Comparison of ENCODE assay signal across 4 cellular contexts in the genomic region with DNA sequence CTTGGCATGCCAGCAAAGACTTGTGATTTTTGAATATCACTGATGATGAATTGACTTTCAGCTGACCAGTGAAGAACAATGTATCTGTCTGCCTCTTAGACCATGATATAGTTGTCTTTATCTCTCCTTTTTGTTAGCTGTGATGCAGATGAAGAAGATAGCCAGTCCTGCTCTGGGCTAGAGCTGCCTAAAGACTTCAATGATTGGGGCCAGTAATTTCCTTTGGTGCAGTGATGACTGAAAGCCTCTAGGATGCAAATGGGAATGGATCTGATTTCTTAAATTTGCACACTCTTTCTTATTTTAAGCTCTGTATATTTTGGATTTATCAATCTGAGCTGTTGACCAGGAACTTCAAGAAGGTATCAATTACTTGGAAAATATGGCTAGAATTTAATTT. TPM values are rescaled to one million over a fixed set of nuclear protein-coding genes. Genes with fewer than 3 reads are reported as not detected.
"Had no signal": no experiment of that assay in that cellular context is flagged by ENCODE, and none has a peak within 500 bp of the region (broad histone marks: within the 10 kb centered on the region; RNA-seq: fewer than 3 reads in every experiment).

A gene with protein sequence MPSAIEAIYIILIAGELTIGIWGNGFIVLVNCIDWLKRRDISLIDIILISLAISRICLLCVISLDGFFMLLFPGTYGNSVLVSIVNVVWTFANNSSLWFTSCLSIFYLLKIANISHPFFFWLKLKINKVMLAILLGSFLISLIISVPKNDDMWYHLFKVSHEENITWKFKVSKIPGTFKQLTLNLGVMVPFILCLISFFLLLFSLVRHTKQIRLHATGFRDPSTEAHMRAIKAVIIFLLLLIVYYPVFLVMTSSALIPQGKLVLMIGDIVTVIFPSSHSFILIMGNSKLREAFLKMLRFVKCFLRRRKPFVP (minus strand): TSS at position 101 of the 400 bp plus-strand sequence. CDS start 93 bp downstream, at position 8.

- DNase-seq: GDM1, GF-D8 had no signal

- H3K4me3 ChIP-seq: GM12878 had no signal

RNA-seq across cellular contexts. Expression of the gene that starts here (rescaled TPM):
- total RNA-seq: G401 had no signal
